Comparison of ENCODE assay signal across 10 cellular contexts in the genomic region with DNA sequence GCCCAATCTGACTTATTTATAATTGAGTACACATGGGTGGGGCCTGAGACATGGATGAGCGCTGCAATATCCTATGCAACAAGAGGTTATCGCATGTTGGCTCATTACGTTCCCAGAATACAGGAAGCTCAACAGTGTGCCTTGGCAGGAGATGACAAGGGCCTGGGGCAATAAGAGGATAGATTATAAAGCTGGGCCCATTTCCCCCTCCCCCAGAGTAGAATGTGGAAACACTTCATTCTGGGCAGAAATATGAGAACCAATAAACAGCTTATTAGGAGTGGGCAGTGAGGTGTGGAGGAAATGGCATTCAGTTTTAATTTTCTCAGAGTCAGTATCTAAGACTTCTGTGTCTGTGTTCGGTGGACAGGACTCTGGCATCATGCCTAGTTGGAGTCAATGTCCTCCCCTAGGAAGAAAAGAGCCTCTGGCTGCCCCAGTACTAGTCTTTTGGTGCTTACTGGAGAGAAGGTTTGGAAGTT.
DNase-seq lines count a peak whose midpoint lies in the region; ATAC-seq, FAIRE-seq and TF ChIP-seq lines count a peak whose summit lies in the region.
"Had no signal": no experiment of that assay in that cellular context is flagged by ENCODE, and none has a peak within 500 bp of the region (broad histone marks: within the 10 kb centered on the region; RNA-seq: fewer than 3 reads in every experiment).

No MANE protein-coding gene starts in this region.

- peak overlapping the region; percentile 82 for H3K27ac ChIP-seq in C4-2B
- H3K27ac ChIP-seq in right atrium auricular region, result peak overlapping the region; percentile 9 to 48

- H3K4me1 ChIP-seq in right atrium auricular region, result peaks cover 0 to 56% of the 10 kb centered on the region in 2 donors

- H3K36me3 ChIP-seq in right atrium auricular region, result peaks cover 14% of the 10 kb centered on the region

- H3K9me3 ChIP-seq in right atrium auricular region, result no peaks in the 10 kb centered on the region

- no peak for TF ChIP-seq POLR2A in GM12892 (IDR thresholded peaks at IDR 0.05; ENCODE audit: low read depth, low read length)

- no peak for ATAC-seq in GM19023 (IDR thresholded peaks at IDR 0.05; ENCODE audit: unreplicated experiment)
- ATAC-seq: natural killer cell treated with Interleukin-12 subunit alpha and Interleukin-12 subunit beta and Interleukin-15 and Interleukin-18, amount 100 ng/mL, for 72 hours; T-cell had no signal

- TF ChIP-seq CTCF in C4-2B (conservative IDR thresholded peaks at IDR 0.05) (no peak), astrocyte of the cerebellum (IDR thresholded peaks at IDR 0.05; ENCODE audit: low read depth, low read length, missing control alignments) (no peak), right atrium auricular region (IDR thresholded peaks at IDR 0.05) (no peak)

- DNase-seq in M059J (ENCODE audit: low read depth) (peak; percentile 75), astrocyte of the cerebellum (ENCODE audit: low read depth) (peak; percentile 26), right atrium auricular region (ENCODE audit: low spot score) (no peak), T1000 (lab: John Stamatoyannopoulos, UW) (no peak), globus pallidus (ENCODE audit: low spot score) (no peak), GM12892 (ENCODE audit: insufficient read length) (no peak)
- DNase-seq: T-cell had no signal

- FAIRE-seq in GM12892 (lab: Jason Lieb, UNC), result no peak

- in situ Hi-C loops in astrocyte of the cerebellum (cut with HindIII; ENCODE audit: low sequenced_read_pairs), result loop anchor here (5.0 kb wide), 1 partner anchor 78 kb away; no protein-coding TSS in a partner anchor

- H3K27me3 ChIP-seq in right atrium auricular region, result no peaks in the 10 kb centered on the region

- H3K4me3 ChIP-seq in astrocyte of the cerebellum (ENCODE audit: low read depth, low read length), result no peak overlapping the region
- H3K4me3 ChIP-seq in right atrium auricular region, result no peak overlapping the region

Comparison
In these comparisons a context has a peak if more than half of its experiments do, and no peak if none do; other contexts are left out.
1. DNase-seq: peak in M059J (single experiment) and astrocyte of the cerebellum (single experiment); none in right atrium auricular region (single experiment), T1000 (single experiment), globus pallidus (single experiment) and GM12892 (single experiment).